Comparison of ENCODE assay signal across 29 cellular contexts in the genomic region with DNA sequence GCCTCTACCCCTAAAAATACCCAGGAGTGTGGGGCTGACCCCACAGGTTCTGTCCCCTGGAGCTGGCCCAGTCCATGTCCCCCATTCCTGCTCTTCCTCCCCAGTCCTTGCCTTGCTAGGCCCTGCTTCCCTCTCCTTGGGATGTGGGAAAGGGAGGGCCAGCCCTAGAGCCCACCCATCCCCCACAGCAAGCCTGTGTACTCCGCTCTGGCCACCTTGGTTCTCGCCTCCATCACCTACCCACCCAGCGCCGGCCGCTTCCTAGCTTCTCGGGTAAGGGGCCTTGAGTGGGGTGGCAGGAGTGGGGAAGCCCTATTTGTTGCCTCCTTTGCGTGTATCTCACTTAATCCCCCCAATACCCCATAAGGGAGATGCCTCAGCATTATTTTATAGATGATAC. TPM values are rescaled to one million over a fixed set of nuclear protein-coding genes. Genes with fewer than 3 reads are reported as not detected.
DNase-seq lines count a peak whose midpoint lies in the region; ATAC-seq, FAIRE-seq and TF ChIP-seq lines count a peak whose summit lies in the region.
"Had no signal": no experiment of that assay in that cellular context is flagged by ENCODE, and none has a peak within 500 bp of the region (broad histone marks: within the 10 kb centered on the region; RNA-seq: fewer than 3 reads in every experiment).

No MANE protein-coding gene starts in this region.

- TF ChIP-seq POLR2A in K562 (conservative IDR thresholded peaks at IDR 0.05), result no peak

- H3K36me3 Mint-ChIP-seq in effector memory CD8-positive, alpha-beta T cell (ENCODE audit: insufficient read depth), result no peaks in the 10 kb centered on the region
- H3K36me3 Mint-ChIP-seq: CD4-positive, CD25-positive, alpha-beta regulatory T cell had no signal

- CTCF ChIA-PET in K562 (lab: Yijun Ruan, JAX; ENCODE audit: low intra/inter-chr PET ratio), result interaction anchor here (0.6 kb wide), 1 partner anchor 41 kb away, joined by 3 read pairs; no protein-coding TSS in a partner anchor

- H2AK5ac ChIP-seq in mesendoderm (ENCODE audit: low read length), result no peak overlapping the region

- TF ChIP-seq RAD21 in K562 (CRISPR knock-in tag; conservative IDR thresholded peaks at IDR 0.05 in 1 of 2, IDR thresholded peaks at IDR 0.05 in 1 of 2), result no peak

- no TSS peak for BruUV-seq in K562 (replicated peaks; lab: Mats Ljungman, UMichigan)

- no peaks in the 10 kb centered on the region for H3K79me1 ChIP-seq in mesendoderm (ENCODE audit: low read length)

- no peak overlapping the region for H2BK15ac ChIP-seq in mesendoderm (replicated peaks; ENCODE audit: low read depth)

- no peak overlapping the region for H4K5ac ChIP-seq in mesendoderm (ENCODE audit: low read length)

- H3K9ac ChIP-seq in K562 (ENCODE audit: insufficient read depth in 1 of 2, low read depth in 2 of 2, low read length in 2 of 2) (peak overlapping the region in 1 of 2 experiments; percentile 15; a peak in 1 of 4 replicates), mesendoderm (ENCODE audit: low read length) (no peak overlapping the region)
- H3K9ac ChIP-seq: BLaER1, GM23248 had no signal

- H4K20me1 ChIP-seq in K562 (replicated peaks; ENCODE audit: control insufficient read depth, insufficient read depth, low read length) (no peaks in the 10 kb centered on the region), osteoblast (ENCODE audit: insufficient read depth, low read length) (no peaks in the 10 kb centered on the region)
- H4K20me1 ChIP-seq: BLaER1 had no signal

- no peak overlapping the region for H2BK5ac ChIP-seq in mesendoderm (ENCODE audit: low read length)

- POLR2A ChIA-PET in K562 (lab: Yijun Ruan, JAX), result interaction anchor here (0.5 to 0.6 kb wide), 3 partner anchors 9 to 62 kb away, joined by 3 to 8 read pairs (median 3); no protein-coding TSS in a partner anchor

- H3K79me2 ChIP-seq in K562 (ENCODE audit: control insufficient read depth, insufficient read depth, low read length), result no peaks in the 10 kb centered on the region
- no peaks in the 10 kb centered on the region for H3K79me2 ChIP-seq in mesendoderm (ENCODE audit: control insufficient read depth, insufficient read depth, low read length)
- no peaks in the 10 kb centered on the region for H3K79me2 ChIP-seq in osteoblast (ENCODE audit: insufficient read depth, low read length)

- H3K56ac ChIP-seq in mesendoderm (ENCODE audit: low read length), result no peak overlapping the region

- FAIRE-seq in K562 (lab: Jason Lieb, UNC), result no peak
- FAIRE-seq: A204.1, GM18507, HTR-8/SVneo had no signal

- 59% methylated on average over 7 of the region's 7 CpGs for WGBS in K562 (ENCODE audit: insufficient coverage, low coverage, missing lambda C conversion rate)
- no CpG with 5 or more reads among the region's 7 CpGs for WGBS in mesendoderm (ENCODE audit: extremely low coverage, insufficient coverage, low lambda C conversion rate)

- no peak overlapping the region for H4K8ac ChIP-seq in mesendoderm (ENCODE audit: low read depth, low read length)

- intact Hi-C loops in K562 (cut with micrococcal nuclease), result no loop called here

- H3K4me2 ChIP-seq in K562 (ENCODE audit: insufficient read depth, low read length), result no peak overlapping the region
- H3K4me2 ChIP-seq in mesendoderm (ENCODE audit: low read length), result no peak overlapping the region
- no peak overlapping the region for H3K4me2 ChIP-seq in osteoblast (ENCODE audit: insufficient read depth, low read length)
- H3K4me2 ChIP-seq: BLaER1 had no signal

- H3K27ac ChIP-seq in K562 (ENCODE audit: extremely low read depth, low read depth, low read length), result no peak overlapping the region
- no peak overlapping the region for H3K27ac ChIP-seq in mesendoderm (ENCODE audit: low read depth, low read length)
- no peak overlapping the region for H3K27ac ChIP-seq in osteoblast (ENCODE audit: low read depth, low read length)
- H3K27ac ChIP-seq: BLaER1, GM23248 had no signal

- no peak for TF ChIP-seq CTCF in K562 (IDR thresholded peaks at IDR 0.05 in 2 of 3, conservative IDR thresholded peaks at IDR 0.05 in 1 of 3; ENCODE audit: insufficient read depth in 2 of 3, low read depth in 1 of 3, low read length in 3 of 3)
- TF ChIP-seq CTCF in osteoblast (IDR thresholded peaks at IDR 0.05; ENCODE audit: extremely low read depth, low read depth, low read length), result no peak

- H3K27me3 ChIP-seq in H7 (ENCODE audit: control insufficient read depth, insufficient read depth, low read length) (no peaks in the 10 kb centered on the region; the same call in 1 of the 2 replicates), K562 (ENCODE audit: control insufficient read depth in 2 of 2, insufficient read depth in 2 of 2, low read length in 2 of 2) (no peaks in the 10 kb centered on the region), mesendoderm (ENCODE audit: insufficient read depth, low read length, poor library complexity) (no peaks in the 10 kb centered on the region), osteoblast (ENCODE audit: insufficient read depth, low read length) (peaks cover 3% of the 10 kb centered on the region)
- H3K27me3 ChIP-seq: BLaER1 had no signal

- H3K36me3 ChIP-seq in H7 (replicated peaks; ENCODE audit: control insufficient read depth, insufficient read depth, low read length) (no peaks in the 10 kb centered on the region), K562 (ENCODE audit: control insufficient read depth, insufficient read depth, low read length) (no peaks in the 10 kb centered on the region), mesendoderm (ENCODE audit: control insufficient read depth, insufficient read depth, low read length) (no peaks in the 10 kb centered on the region), osteoblast (ENCODE audit: insufficient read depth, low read length) (no peaks in the 10 kb centered on the region)
- H3K36me3 ChIP-seq: BLaER1 had no signal

- H3K4me3 ChIP-seq in H7 (ENCODE audit: insufficient read depth, low read depth, low read length) (no peak overlapping the region), K562 (no peak overlapping the region), mesendoderm (ENCODE audit: low read length) (no peak overlapping the region), osteoblast (ENCODE audit: insufficient read depth, low read length) (no peak overlapping the region)
- H3K4me3 ChIP-seq: BLaER1, GM23248 had no signal

- H3K4me1 ChIP-seq in K562 (replicated peaks in 1 of 2; ENCODE audit: control insufficient read depth in 2 of 2, insufficient read depth in 2 of 2, low read length in 2 of 2) (peaks cover 31 to 65% of the 10 kb centered on the region in 2 experiments; a peak in 4 of 5 replicates), mesendoderm (ENCODE audit: control insufficient read depth, low read depth, low read length) (no peaks in the 10 kb centered on the region), osteoblast (ENCODE audit: insufficient read depth, low read length) (peaks cover 3% of the 10 kb centered on the region)

- no peak overlapping the region for H2AFZ ChIP-seq in K562 (ENCODE audit: low read depth, low read length)
- no peak overlapping the region for H2AFZ ChIP-seq in osteoblast (ENCODE audit: low read length)
- H2AFZ ChIP-seq: GM23248 had no signal

- H3K9me3 ChIP-seq in K562 (replicated peaks; ENCODE audit: control insufficient read depth, insufficient read depth, low read depth, low read length), result no peaks in the 10 kb centered on the region
- no peaks in the 10 kb centered on the region for H3K9me3 ChIP-seq in osteoblast (ENCODE audit: low read depth, low read length)
- H3K9me3 ChIP-seq: BLaER1 had no signal

- peaks cover 22 to 59% of the 10 kb centered on the region in 2 donors for H3K27me3 Mint-ChIP-seq in effector memory CD8-positive, alpha-beta T cell

- no peak overlapping the region for H2BK120ac ChIP-seq in mesendoderm (ENCODE audit: low read depth, low read length)

- in situ Hi-C loops in K562 (cut with MboI), result no loop called here

- no peak for TF ChIP-seq EP300 in K562 (IDR thresholded peaks at IDR 0.05; ENCODE audit: low read length)

- peaks cover 0 to 2% of the 10 kb centered on the region in 2 donors for H3K4me1 Mint-ChIP-seq in effector memory CD8-positive, alpha-beta T cell (ENCODE audit: low read depth in 2 of 2)

- no peak overlapping the region for H3K4me3 Mint-ChIP-seq in effector memory CD8-positive, alpha-beta T cell

- DNase-seq in H7 (peak; percentile 71), K562 (ENCODE audit: extremely low read depth in 1 of 4, low spot score in 3 of 4) (no peak), mesendoderm (peak; percentile 41), osteoblast (ENCODE audit: insufficient read length, low spot score, missing footprints) (peak; percentile 73), HCEC 1CT (no peak)
- no peak for DNase-seq in effector memory CD8-positive, alpha-beta T cell
- DNase-seq: CD4-positive, CD25-positive, alpha-beta regulatory T cell; DMS153; GM23248; KBM-7; NCI-H1105 treated with DMSO at 0.1 percent for 48 hours; NCI-H146; NCI-H1930; NCI-H2107; NCI-H446 treated with DMSO at 0.1 percent for 48 hours; NCI-H69; SHP77 treated with DMSO at 0.1 percent for 48 hours had no signal

- no peak overlapping the region for H3K27ac Mint-ChIP-seq in effector memory CD8-positive, alpha-beta T cell
- H3K27ac Mint-ChIP-seq: CD4-positive, CD25-positive, alpha-beta regulatory T cell had no signal

- no peaks in the 10 kb centered on the region for H3K9me1 ChIP-seq in K562 (ENCODE audit: control insufficient read depth, insufficient read depth, low read length)

- H3K23ac ChIP-seq in mesendoderm (ENCODE audit: low read length), result no peak overlapping the region

- H3K9me3 Mint-ChIP-seq in effector memory CD8-positive, alpha-beta T cell, result no peaks in the 10 kb centered on the region

- ATAC-seq in K562 (no peak), GM18520 (IDR thresholded peaks at IDR 0.05; ENCODE audit: unreplicated experiment) (no peak), HG03175 (IDR thresholded peaks at IDR 0.05; ENCODE audit: unreplicated experiment) (no peak)
- no peak for ATAC-seq in effector memory CD8-positive, alpha-beta T cell (replicated peaks)
- ATAC-seq: Panc1 had no signal

- H3K4ac ChIP-seq in mesendoderm (ENCODE audit: low read depth, low read length), result no peak overlapping the region

- no peak overlapping the region for H3K18ac ChIP-seq in mesendoderm (ENCODE audit: low read length)

RNA-seq across cellular contexts. Expression of gene CLCNKB, which starts 6.7 kb away (rescaled TPM):
- 2.4 and 2.8 TPM in 2 replicates for total RNA-seq in H7 (2014; rRNA removed; shearing (Covaris generic))
- total RNA-seq in K562 (2011; cell fraction: chromatin; rRNA removed; ENCODE audit: low replicate concordance), result 1.2 and 5.1 TPM in 2 replicates
- total RNA-seq in K562 (2011; cell fraction: nucleolus; rRNA removed), result 3.3 and 5.3 TPM in 2 replicates
- total RNA-seq in K562 (2011; cell fraction: nucleoplasm; rRNA removed), result 1.8 and 2.3 TPM in 2 replicates
- total RNA-seq in K562 (2014; rRNA removed) (0.64 and 1.6 TPM in 2 replicates), K562 (2014; rRNA removed; fragmentation: Illumina TruSeq; extraction: Trizol) (0.32 and 0.40 TPM in 2 replicates), K562 (2015; rRNA removed; fragmentation: Illumina TruSeq; extraction: Trizol) (0.19 and 0.29 TPM in 2 replicates), K562 (2021) (1.1 TPM in 2 replicates), osteoblast (0.29 and 0.36 TPM in 2 replicates)
- polyA plus RNA-seq in K562 (2011; rRNA removed) (1.4 and 4.0 TPM in 2 replicates), K562 (2014; fragmentation: Illumina TruSeq; extraction: Trizol) (0.97 and 1.1 TPM in 2 replicates), K562 (2014; fragmentation: Nextera tagmentation; extraction: Ambion mirVana) (under 1 TPM; 0.08 to 0.49 TPM), K562 (2014; rRNA removed) (1.2 and 1.7 TPM in 2 replicates)
- 3.6 and 5.5 TPM in 2 replicates for polyA plus RNA-seq in K562 (2011; cell fraction: cytosol; rRNA removed)
- polyA plus RNA-seq in K562 (2011; cell fraction: nucleus; rRNA removed), result 22.9 and 26.0 TPM in 2 replicates
- polyA plus RNA-seq in K562 (2012), result 0.48 and 1.8 TPM in 2 replicates
- polyA minus RNA-seq in K562 (2011; rRNA and poly(A)+ RNA removed), result 0.99 and 1.2 TPM in 2 replicates
- 1.0 TPM in 1 of 2 replicates, not detected in the other for polyA minus RNA-seq in K562 (2011; cell fraction: cytosol; rRNA and poly(A)+ RNA removed)
- 1.5 and 2.3 TPM in 2 replicates for polyA minus RNA-seq in K562 (2011; cell fraction: nucleus; rRNA and poly(A)+ RNA removed)
- 0.86 TPM for polyA plus RNA-seq in mesendoderm (2013, experiment 1 of 2)
- 0.74 TPM for polyA plus RNA-seq in mesendoderm (2013, experiment 2 of 2)
- total RNA-seq: CD4-positive, CD25-positive, alpha-beta regulatory T cell; GM23248; LHCN-M2; MCF 10A; OCI-LY7 had no signal
- polyA plus RNA-seq: CD4-positive, CD25-positive, alpha-beta regulatory T cell; GM23248 had no signal

RNA-seq across cellular contexts. Expression of gene FAM131C, which starts 23.1 kb away (rescaled TPM):
- 0.26 and 0.45 TPM in 2 replicates for total RNA-seq in H7 (2014; rRNA removed; shearing (Covaris generic))
- 0.23 TPM in 1 of 2 replicates, not detected in the other for total RNA-seq in K562 (2011; cell fraction: chromatin; rRNA removed; ENCODE audit: low replicate concordance)
- not detected in 2 replicates for total RNA-seq in K562 (2011; cell fraction: nucleolus; rRNA removed)
- total RNA-seq in K562 (2011; cell fraction: nucleoplasm; rRNA removed), result not detected in 2 replicates
- not detected in 2 replicates for total RNA-seq in K562 (2014; rRNA removed)
- not detected in 2 replicates for total RNA-seq in K562 (2014; rRNA removed; fragmentation: Illumina TruSeq; extraction: Trizol)
- not detected in 2 replicates for total RNA-seq in K562 (2015; rRNA removed; fragmentation: Illumina TruSeq; extraction: Trizol)
- total RNA-seq in K562 (2021), result 0.16 and 0.18 TPM in 2 replicates
- polyA plus RNA-seq in K562 (2011; rRNA removed), result 0.10 and 0.12 TPM in 2 replicates
- polyA plus RNA-seq in K562 (2011; cell fraction: cytosol; rRNA removed), result 0.18 and 0.64 TPM in 2 replicates
- 0.17 and 0.18 TPM in 2 replicates for polyA plus RNA-seq in K562 (2011; cell fraction: nucleus; rRNA removed)
- polyA plus RNA-seq in K562 (2012), result 0.07 and 0.32 TPM in 2 replicates
- polyA plus RNA-seq in K562 (2014; fragmentation: Illumina TruSeq; extraction: Trizol), result 0.11 TPM in 1 of 2 replicates, not detected in the other
- not detected for polyA plus RNA-seq in K562 (2014; fragmentation: Nextera tagmentation; extraction: Ambion mirVana)
- 0.29 TPM in 1 of 2 replicates, not detected in the other for polyA plus RNA-seq in K562 (2014; rRNA removed)
- polyA minus RNA-seq in K562 (2011; rRNA and poly(A)+ RNA removed), result not detected in 2 replicates
- polyA minus RNA-seq in K562 (2011; cell fraction: cytosol; rRNA and poly(A)+ RNA removed), result 0.86 TPM in 1 of 2 replicates, not detected in the other
- polyA minus RNA-seq in K562 (2011; cell fraction: nucleus; rRNA and poly(A)+ RNA removed), result 0.13 TPM in 1 of 2 replicates, not detected in the other
- 0.25 TPM for polyA plus RNA-seq in mesendoderm (2013, experiment 1 of 2)
- polyA plus RNA-seq in mesendoderm (2013, experiment 2 of 2), result 0.20 TPM
- 0.36 TPM in 1 of 2 replicates, not detected in the other for total RNA-seq in osteoblast
- total RNA-seq: CD4-positive, CD25-positive, alpha-beta regulatory T cell; MCF 10A; OCI-LY7 had no signal

RNA-seq across cellular contexts. Expression of gene CLCNKA, which starts 28.5 kb away (rescaled TPM):
- 0.10 and 0.85 TPM in 2 replicates for total RNA-seq in H7 (2014; rRNA removed; shearing (Covaris generic))
- total RNA-seq in K562 (2011; cell fraction: chromatin; rRNA removed; ENCODE audit: low replicate concordance), result 0.55 and 2.4 TPM in 2 replicates
- total RNA-seq in K562 (2011; cell fraction: nucleolus; rRNA removed), result 0.92 and 2.0 TPM in 2 replicates
- 0.76 and 2.0 TPM in 2 replicates for total RNA-seq in K562 (2011; cell fraction: nucleoplasm; rRNA removed)
- total RNA-seq in K562 (2014; rRNA removed), result 0.18 TPM in 1 of 2 replicates, not detected in the other
- not detected in 2 replicates for total RNA-seq in K562 (2014; rRNA removed; fragmentation: Illumina TruSeq; extraction: Trizol)
- total RNA-seq in K562 (2015; rRNA removed; fragmentation: Illumina TruSeq; extraction: Trizol), result not detected in 2 replicates
- total RNA-seq in K562 (2021), result 0.07 and 0.18 TPM in 2 replicates
- 0.10 and 0.45 TPM in 2 replicates for polyA plus RNA-seq in K562 (2011; rRNA removed)
- polyA plus RNA-seq in K562 (2011; cell fraction: cytosol; rRNA removed), result 0.24 and 1.1 TPM in 2 replicates
- polyA plus RNA-seq in K562 (2011; cell fraction: nucleus; rRNA removed), result 4.6 and 6.0 TPM in 2 replicates
- polyA plus RNA-seq in K562 (2012), result 0.14 and 0.35 TPM in 2 replicates
- polyA plus RNA-seq in K562 (2014; fragmentation: Illumina TruSeq; extraction: Trizol), result 0.10 TPM in 1 of 2 replicates, not detected in the other
- under 1 TPM in 1 of 2 experiments, not detected in 1; 0.03 TPM for polyA plus RNA-seq in K562 (2014; fragmentation: Nextera tagmentation; extraction: Ambion mirVana)
- 0.37 TPM in 1 of 2 replicates, not detected in the other for polyA plus RNA-seq in K562 (2014; rRNA removed)
- polyA minus RNA-seq in K562 (2011; rRNA and poly(A)+ RNA removed), result 0.07 TPM in 1 of 2 replicates, not detected in the other
- not detected in 2 replicates for polyA minus RNA-seq in K562 (2011; cell fraction: cytosol; rRNA and poly(A)+ RNA removed)
- polyA minus RNA-seq in K562 (2011; cell fraction: nucleus; rRNA and poly(A)+ RNA removed), result 0.56 and 0.94 TPM in 2 replicates
- polyA plus RNA-seq in mesendoderm (2013, experiment 1 of 2), result 0.29 TPM
- 0.28 TPM for polyA plus RNA-seq in mesendoderm (2013, experiment 2 of 2)
- not detected in 2 replicates for total RNA-seq in osteoblast
- total RNA-seq: CD4-positive, CD25-positive, alpha-beta regulatory T cell; GM23248; LHCN-M2; MCF 10A; OCI-LY7 had no signal
- polyA plus RNA-seq: AG04450; CD4-positive, CD25-positive, alpha-beta regulatory T cell; GM23248 had no signal

RNA-seq across cellular contexts. Expression of gene HSPB7, which starts 32.5 kb away (rescaled TPM):
- 0.07 TPM in 1 of 2 replicates, not detected in the other for total RNA-seq in H7 (2014; rRNA removed; shearing (Covaris generic))
- total RNA-seq in K562 (2011; cell fraction: chromatin; rRNA removed; ENCODE audit: low replicate concordance), result 0.44 TPM in 1 of 2 replicates, not detected in the other
- not detected in 2 replicates for total RNA-seq in K562 (2011; cell fraction: nucleolus; rRNA removed)
- 0.31 TPM in 1 of 2 replicates, not detected in the other for total RNA-seq in K562 (2011; cell fraction: nucleoplasm; rRNA removed)
- total RNA-seq in K562 (2014; rRNA removed) (0.05 TPM in 1 of 2 replicates, not detected in the other), K562 (2014; rRNA removed; fragmentation: Illumina TruSeq; extraction: Trizol) (not detected in 2 replicates), K562 (2015; rRNA removed; fragmentation: Illumina TruSeq; extraction: Trizol) (not detected in 2 replicates), K562 (2021) (0.09 TPM in 1 of 2 replicates, not detected in the other), osteoblast (4.1 and 6.9 TPM in 2 replicates)
- polyA plus RNA-seq in K562 (2011; rRNA removed) (0.07 and 0.08 TPM in 2 replicates), K562 (2014; fragmentation: Illumina TruSeq; extraction: Trizol) (0.19 TPM in 1 of 2 replicates, not detected in the other), K562 (2014; fragmentation: Nextera tagmentation; extraction: Ambion mirVana) (not detected), K562 (2014; rRNA removed) (not detected in 2 replicates)
- polyA plus RNA-seq in K562 (2011; cell fraction: cytosol; rRNA removed), result 0.03 and 0.04 TPM in 2 replicates
- polyA plus RNA-seq in K562 (2011; cell fraction: nucleus; rRNA removed), result 0.07 and 0.08 TPM in 2 replicates
- polyA plus RNA-seq in K562 (2012), result 0.16 and 0.17 TPM in 2 replicates
- not detected in 2 replicates for polyA minus RNA-seq in K562 (2011; rRNA and poly(A)+ RNA removed)
- not detected in 2 replicates for polyA minus RNA-seq in K562 (2011; cell fraction: cytosol; rRNA and poly(A)+ RNA removed)
- polyA minus RNA-seq in K562 (2011; cell fraction: nucleus; rRNA and poly(A)+ RNA removed), result not detected in 2 replicates
- polyA plus RNA-seq in mesendoderm (2013, experiment 1 of 2), result 0.03 TPM
- 0.07 TPM for polyA plus RNA-seq in mesendoderm (2013, experiment 2 of 2)
- total RNA-seq: CD4-positive, CD25-positive, alpha-beta regulatory T cell; MCF 10A; OCI-LY7 had no signal
- polyA plus RNA-seq: CD4-positive, CD25-positive, alpha-beta regulatory T cell had no signal

RNA-seq across cellular contexts. Expression of gene SRARP, which starts 46.3 kb away (rescaled TPM):
- total RNA-seq in H7 (2014; rRNA removed; shearing (Covaris generic)), result 0.15 and 0.28 TPM in 2 replicates
- not detected in 2 replicates for total RNA-seq in K562 (2011; cell fraction: chromatin; rRNA removed; ENCODE audit: low replicate concordance)
- not detected in 2 replicates for total RNA-seq in K562 (2011; cell fraction: nucleolus; rRNA removed)
- total RNA-seq in K562 (2011; cell fraction: nucleoplasm; rRNA removed), result not detected in 2 replicates
- not detected in 2 replicates for total RNA-seq in K562 (2014; rRNA removed)
- total RNA-seq in K562 (2014; rRNA removed; fragmentation: Illumina TruSeq; extraction: Trizol), result not detected in 2 replicates
- total RNA-seq in K562 (2015; rRNA removed; fragmentation: Illumina TruSeq; extraction: Trizol), result not detected in 2 replicates
- total RNA-seq in K562 (2021), result not detected in 2 replicates
- polyA plus RNA-seq in K562 (2011; rRNA removed), result not detected in 2 replicates
- polyA plus RNA-seq in K562 (2011; cell fraction: cytosol; rRNA removed), result not detected in 2 replicates
- polyA plus RNA-seq in K562 (2011; cell fraction: nucleus; rRNA removed), result not detected in 2 replicates
- not detected in 2 replicates for polyA plus RNA-seq in K562 (2012)
- not detected in 2 replicates for polyA plus RNA-seq in K562 (2014; fragmentation: Illumina TruSeq; extraction: Trizol)
- not detected for polyA plus RNA-seq in K562 (2014; fragmentation: Nextera tagmentation; extraction: Ambion mirVana)
- not detected in 2 replicates for polyA plus RNA-seq in K562 (2014; rRNA removed)
- not detected in 2 replicates for polyA minus RNA-seq in K562 (2011; rRNA and poly(A)+ RNA removed)
- not detected in 2 replicates for polyA minus RNA-seq in K562 (2011; cell fraction: cytosol; rRNA and poly(A)+ RNA removed)
- not detected in 2 replicates for polyA minus RNA-seq in K562 (2011; cell fraction: nucleus; rRNA and poly(A)+ RNA removed)
- polyA plus RNA-seq in mesendoderm (2013, experiment 1 of 2), result 0.03 TPM
- 0.04 TPM for polyA plus RNA-seq in mesendoderm (2013, experiment 2 of 2)
- not detected in 2 replicates for total RNA-seq in osteoblast
- total RNA-seq: CD4-positive, CD25-positive, alpha-beta regulatory T cell; G401; GM23248; LHCN-M2; MCF 10A; OCI-LY7 had no signal
- polyA plus RNA-seq: AG04450; CD4-positive, CD25-positive, alpha-beta regulatory T cell; GM23248 had no signal

Comparison
In these comparisons a context has a peak if more than half of its experiments do, and no peak if none do; other contexts are left out.
1. DNase-seq: peak in H7 (single experiment), mesendoderm (single experiment) and osteoblast (single experiment); none in K562 (0 of 4), HCEC 1CT (single experiment) and effector memory CD8-positive, alpha-beta T cell (0 of 3).